In the genomic region with DNA sequence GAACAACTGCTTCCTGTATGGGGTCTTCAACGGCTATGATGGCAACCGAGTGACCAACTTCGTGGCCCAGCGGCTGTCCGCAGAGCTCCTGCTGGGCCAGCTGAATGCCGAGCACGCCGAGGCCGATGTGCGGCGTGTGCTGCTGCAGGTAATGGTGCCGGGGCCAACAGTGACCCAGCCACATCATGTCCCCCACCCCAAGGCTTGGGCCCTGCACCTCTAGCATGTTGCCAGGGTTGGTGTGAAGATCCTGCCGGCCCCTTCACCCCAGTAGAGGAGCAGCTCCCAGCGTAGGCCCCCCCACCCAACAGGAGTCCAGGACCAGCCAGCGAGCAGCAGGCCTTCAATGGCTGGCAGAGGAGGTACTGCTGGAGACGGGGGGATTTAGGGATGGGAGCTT, we compare ENCODE assay signal across 18 cellular contexts. TPM values are rescaled to one million over a fixed set of nuclear protein-coding genes. Genes with fewer than 3 reads are reported as not detected.
DNase-seq lines count a peak whose midpoint lies in the region; ATAC-seq and TF ChIP-seq lines count a peak whose summit lies in the region.
"Had no signal": no experiment of that assay in that cellular context is flagged by ENCODE, and none has a peak within 500 bp of the region (broad histone marks: within the 10 kb centered on the region; RNA-seq: fewer than 3 reads in every experiment).

No MANE protein-coding gene starts in this region.

- peaks cover 47 to 58% (median 53%) of the 10 kb centered on the region in 11 experiments for H3K36me3 ChIP-seq in BLaER1 treated with 17β-estradiol and CSF1 and Interleukin-3, amounts not matched to agents 10 nM and 100 nM
- H3K36me3 ChIP-seq in skeletal muscle tissue (ENCODE audit: control insufficient read depth in 3 of 3, insufficient read depth in 3 of 3, low read length in 3 of 3) (peaks cover 46% of the 10 kb centered on the region in 3 donors), upper lobe of right lung (peaks cover 55% of the 10 kb centered on the region)

- peak overlapping the region in 9 of 11 experiments; percentile 82 to 90 (median 87); a peak in 18 of 22 replicates for H3K9ac ChIP-seq in BLaER1 treated with 17β-estradiol and CSF1 and Interleukin-3, amounts not matched to agents 10 nM and 100 nM
- peak overlapping the region in 2 of 3 donors; percentile 21 to 80 for H3K9ac ChIP-seq in skeletal muscle tissue (ENCODE audit: low read depth in 1 of 3, low read length in 3 of 3)

- no peak overlapping the region for H3K4me3 Mint-ChIP-seq in CD4-positive, alpha-beta T cell
- peak overlapping the region in 8 of 10 donors; percentile 33 to 86 (median 78) for H3K4me3 Mint-ChIP-seq in naive thymus-derived CD8-positive, alpha-beta T cell
- H3K4me3 Mint-ChIP-seq: CD14-positive monocyte had no signal

- intact Hi-C loops in CD4-positive, alpha-beta T cell (cut with DNase I, micrococcal nuclease) = no loop called here
- intact Hi-C loops in upper lobe of right lung (cut with DNase I) = no loop called here

- H3K9me3 Mint-ChIP-seq in CD4-positive, alpha-beta T cell = no peaks in the 10 kb centered on the region
- H3K9me3 Mint-ChIP-seq in naive thymus-derived CD8-positive, alpha-beta T cell = no peaks in the 10 kb centered on the region
- H3K9me3 Mint-ChIP-seq: CD14-positive monocyte, IgD-negative memory B cell had no signal

- no peaks in the 10 kb centered on the region for H3K27me3 Mint-ChIP-seq in CD4-positive, alpha-beta T cell
- no peaks in the 10 kb centered on the region for H3K27me3 Mint-ChIP-seq in naive thymus-derived CD8-positive, alpha-beta T cell
- H3K27me3 Mint-ChIP-seq: IgD-negative memory B cell had no signal

- peak overlapping the region in 9 of 11 experiments; percentile 94 to 99 (median 97); a peak in 18 of 22 replicates for H3K27ac ChIP-seq in BLaER1 treated with 17β-estradiol and CSF1 and Interleukin-3, amounts not matched to agents 10 nM and 100 nM
- no peak overlapping the region for H3K27ac ChIP-seq in CD4-positive, alpha-beta T cell (ENCODE audit: low read depth, low read length)
- H3K27ac ChIP-seq in skeletal muscle tissue (ENCODE audit: low read depth, low read length) (peak overlapping the region; percentile 41), upper lobe of right lung (no peak overlapping the region)

- H3K4me3 ChIP-seq in BLaER1 treated with 17β-estradiol and CSF1 and Interleukin-3, amounts not matched to agents 10 nM and 100 nM = peak overlapping the region in 2 of 10 experiments; percentile 33 to 39; a peak in 3 of 20 replicates
- peak overlapping the region in 1 of 3 donors; percentile 22 for H3K4me3 ChIP-seq in skeletal muscle tissue (ENCODE audit: low read length in 3 of 3)
- no peak overlapping the region for H3K4me3 ChIP-seq in upper lobe of right lung

- peak overlapping the region; percentile 87 for H3K27ac Mint-ChIP-seq in CD4-positive, alpha-beta T cell
- peak overlapping the region in 7 of 10 donors; percentile 56 to 95 (median 90) for H3K27ac Mint-ChIP-seq in naive thymus-derived CD8-positive, alpha-beta T cell
- H3K27ac Mint-ChIP-seq: CD14-positive monocyte had no signal

- peak overlapping the region; percentile 84 to 95 (median 92) for H3K4me2 ChIP-seq in BLaER1 treated with 17β-estradiol and CSF1 and Interleukin-3, amounts not matched to agents 10 nM and 100 nM

- no peak for DNase-seq in CD4-positive, alpha-beta T cell
- no peak for DNase-seq in naive thymus-derived CD8-positive, alpha-beta T cell
- no peak for DNase-seq in KBM-7
- no peak for DNase-seq in upper lobe of right lung
- no peak for DNase-seq in A172 (ENCODE audit: low spot score)
- DNase-seq: ACHN; Karpas-422; MV-4-11; NCI-H1105 treated with DMSO at 0.1 percent for 48 hours; NCI-H226; NCI-H524; NCI-H774; NK-92 treated with Interleukin-12 subunit alpha and Interleukin-12 subunit beta, amount 100 ng/mL, for 24 hours had no signal

- H4K20me1 ChIP-seq in BLaER1 treated with 17β-estradiol and CSF1 and Interleukin-3, amounts not matched to agents 10 nM and 100 nM = peaks cover 0 to 11% (median 0%) of the 10 kb centered on the region in 11 experiments; a peak in 2 of 22 replicates

- CTCF ChIA-PET in CD4-positive, alpha-beta T cell (lab: Charles Lee) = interaction anchor here (0.6 to 1.4 kb wide), 2 partner anchors 9 to 16 kb away, joined by 4 to 5 read pairs; partner anchors contain the start of gene TAB1

- peaks cover 64 to 96% (median 92%) of the 10 kb centered on the region in 10 experiments for H3K4me1 ChIP-seq in BLaER1 treated with 17β-estradiol and CSF1 and Interleukin-3, amounts not matched to agents 10 nM and 100 nM
- H3K4me1 ChIP-seq in skeletal muscle tissue (ENCODE audit: control insufficient read depth in 3 of 3, insufficient read depth in 3 of 3, low read length in 3 of 3) (peaks cover 35 to 44% (median 43%) of the 10 kb centered on the region in 3 donors), upper lobe of right lung (peaks cover 10% of the 10 kb centered on the region)

- in situ Hi-C loops in KBM-7 (cut with MboI; ENCODE audit: low pct_unique_long_range_greater_than_20kb, low sequenced_read_pairs) = no loop called here

- H3K9me3 ChIP-seq in BLaER1 treated with 17β-estradiol and CSF1 and Interleukin-3, amounts not matched to agents 10 nM and 100 nM (replicated peaks in 1 of 11) = no peaks in the 10 kb centered on the region; a peak in 1 of 22 replicates
- no peaks in the 10 kb centered on the region for H3K9me3 ChIP-seq in CD4-positive, alpha-beta T cell (ENCODE audit: control insufficient read depth, low read length)
- H3K9me3 ChIP-seq in skeletal muscle tissue (ENCODE audit: control insufficient read depth in 3 of 3, low read length in 3 of 3) (no peaks in the 10 kb centered on the region), upper lobe of right lung (no peaks in the 10 kb centered on the region)

- no peak for ATAC-seq in CD4-positive, alpha-beta T cell (ENCODE audit: poor library complexity)
- ATAC-seq in naive thymus-derived CD8-positive, alpha-beta T cell = no peak
- no peak for ATAC-seq in upper lobe of right lung

- peaks cover 42% of the 10 kb centered on the region for H3K36me3 Mint-ChIP-seq in CD4-positive, alpha-beta T cell (ENCODE audit: low read depth)
- peaks cover 0 to 38% (median 24%) of the 10 kb centered on the region in 3 donors for H3K36me3 Mint-ChIP-seq in naive thymus-derived CD8-positive, alpha-beta T cell

- POLR2A ChIA-PET in CD4-positive, alpha-beta T cell (lab: Charles Lee) = interaction anchor here (1.2 to 4.1 kb wide), 4 partner anchors 11 to 104 kb away, joined by 3 to 28 read pairs (median 10); partner anchors contain the start of genes ATF4 and TAB1
- POLR2A ChIA-PET in naive thymus-derived CD8-positive, alpha-beta T cell (lab: Charles Lee) = interaction anchor here (0.6 to 8.4 kb wide), 9 partner anchors 12 to 1037 kb away, joined by 3 to 120 read pairs (median 4); partner anchors contain the start of genes RPL3 and TAB1

- peaks cover 60% of the 10 kb centered on the region for H3K4me1 Mint-ChIP-seq in CD4-positive, alpha-beta T cell (ENCODE audit: low read depth)
- H3K4me1 Mint-ChIP-seq in naive thymus-derived CD8-positive, alpha-beta T cell = peaks cover 37 to 83% (median 62%) of the 10 kb centered on the region in 4 donors

- H3K27me3 ChIP-seq in BLaER1 treated with 17β-estradiol and CSF1 and Interleukin-3, amounts not matched to agents 10 nM and 100 nM = no peaks in the 10 kb centered on the region
- H3K27me3 ChIP-seq in CD4-positive, alpha-beta T cell (ENCODE audit: control insufficient read depth, insufficient read depth, low read length) = no peaks in the 10 kb centered on the region
- H3K27me3 ChIP-seq in skeletal muscle tissue (ENCODE audit: control insufficient read depth in 3 of 3, insufficient read depth in 3 of 3, low read length in 3 of 3) = no peaks in the 10 kb centered on the region
- H3K27me3 ChIP-seq in upper lobe of right lung = no peaks in the 10 kb centered on the region

- no peak for TF ChIP-seq CTCF in CD4-positive, alpha-beta T cell (IDR thresholded peaks at IDR 0.05)
- no peak for TF ChIP-seq CTCF in upper lobe of right lung (IDR thresholded peaks at IDR 0.05)

RNA-seq across cellular contexts. Expression of gene TAB1, which starts 15.9 kb away (rescaled TPM):
- total RNA-seq in CD4-positive, alpha-beta T cell = 10 to 100 TPM; 19.8 to 20.1 TPM
- 10 to 100 TPM; 42.1 to 47.0 TPM for total RNA-seq in naive thymus-derived CD8-positive, alpha-beta T cell
- 1 to 10 TPM; 2.2 to 5.9 (median 4.3) TPM for polyA plus RNA-seq in naive thymus-derived CD8-positive, alpha-beta T cell
- total RNA-seq in skeletal muscle tissue (12.0 TPM), upper lobe of right lung (31.0 TPM)
- total RNA-seq in A172 (2014; rRNA removed; shearing (Covaris generic)) = 5.8 and 6.3 TPM in 2 replicates

RNA-seq across cellular contexts. Expression of gene MGAT3, which starts 41.3 kb away (rescaled TPM):
- total RNA-seq in CD4-positive, alpha-beta T cell = under 1 TPM in 1 of 2 experiments, not detected in 1; 0.17 TPM
- under 1 TPM; 0.36 to 0.55 TPM for total RNA-seq in naive thymus-derived CD8-positive, alpha-beta T cell
- under 1 TPM; 0.05 to 0.27 (median 0.11) TPM for polyA plus RNA-seq in naive thymus-derived CD8-positive, alpha-beta T cell
- total RNA-seq in skeletal muscle tissue (2.1 TPM), upper lobe of right lung (34.8 TPM)
- total RNA-seq in A172 (2014; rRNA removed; shearing (Covaris generic)) = 1.3 and 3.1 TPM in 2 replicates
- total RNA-seq: M059J had no signal
- polyA plus RNA-seq: CD14-positive monocyte had no signal

Comparison
In these comparisons a context has a peak if more than half of its experiments do, and no peak if none do; other contexts are left out.
1. H3K27ac ChIP-seq: peak in BLaER1 treated with 17β-estradiol and CSF1 and Interleukin-3, amounts not matched to agents 10 nM and 100 nM (9 of 11) and skeletal muscle tissue (single experiment); none in CD4-positive, alpha-beta T cell (single experiment) and upper lobe of right lung (single experiment).